10 cellular contexts compared by ENCODE assay signal in genomic region chr5:71922584-71923106, GRCh38.
DNase-seq lines count a peak whose midpoint lies in the region; ATAC-seq, FAIRE-seq and TF ChIP-seq lines count a peak whose summit lies in the region.
"Had no signal": no experiment of that assay in that cellular context is flagged by ENCODE, and none has a peak within 500 bp of the region (broad histone marks: within the 10 kb centered on the region; RNA-seq: fewer than 3 reads in every experiment).

No MANE protein-coding gene starts in this region.

- H4K91ac ChIP-seq in H1 (replicated peaks; ENCODE audit: insufficient read length, low read length): no peak overlapping the region

- H3K14ac ChIP-seq in H1 (ENCODE audit: insufficient read length): no peak overlapping the region

- H3K27me3 ChIP-seq in NT2/D1 (ENCODE audit: insufficient read depth, insufficient read length): no peaks in the 10 kb centered on the region
- H3K27me3 ChIP-seq in H1 (replicated peaks in 1 of 4; ENCODE audit: control insufficient read depth in 3 of 4, extremely low read depth in 1 of 4, insufficient read depth in 3 of 4, low read length in 3 of 4): no peaks in the 10 kb centered on the region
- H3K27me3 ChIP-seq: sigmoid colon had no signal

- no peak for TF ChIP-seq EP300 in H1 (IDR thresholded peaks at IDR 0.05; ENCODE audit: borderline replicate concordance in 1 of 2, low read depth in 2 of 2, low read length in 2 of 2)

- no peak overlapping the region for H3K4me3 ChIP-seq in NT2/D1 (ENCODE audit: insufficient read length, low read depth)
- H3K4me3 ChIP-seq in H1 (ENCODE audit: extremely low read depth in 1 of 4, insufficient read depth in 2 of 4, low read depth in 3 of 4, low read length in 4 of 4): no peak overlapping the region
- H3K4me3 ChIP-seq: sigmoid colon had no signal

- H2BK120ac ChIP-seq in H1 (replicated peaks; ENCODE audit: low read depth, low read length): no peak overlapping the region

- no peak overlapping the region for H3K27ac ChIP-seq in H1 (ENCODE audit: low read depth, low read length)

- no peak overlapping the region for H2BK20ac ChIP-seq in H1 (ENCODE audit: low read length)

- no peak overlapping the region for H3K56ac ChIP-seq in H1 (replicated peaks; ENCODE audit: insufficient read length, low read depth, low read length)

- H4K20me1 ChIP-seq in H1 (replicated peaks in 1 of 2; ENCODE audit: control insufficient read depth in 1 of 2, insufficient read depth in 2 of 2, low read length in 2 of 2): no peaks in the 10 kb centered on the region

- H2AFZ ChIP-seq in H1 (ENCODE audit: low read length): peak overlapping the region; percentile 70

- no peak for TF ChIP-seq POLR2A in H1 (IDR thresholded peaks at IDR 0.05; ENCODE audit: control extremely low read depth in 1 of 2, low read depth in 2 of 2, low read length in 2 of 2)

- no peaks in the 10 kb centered on the region for H3K79me1 ChIP-seq in H1 (ENCODE audit: low read depth, low read length)

- no peak overlapping the region for H3K18ac ChIP-seq in H1 (ENCODE audit: extremely low read depth, low read length)

- H3K9ac ChIP-seq in NT2/D1 (ENCODE audit: insufficient read length, low read depth) (no peak overlapping the region), H1 (replicated peaks in 1 of 4; ENCODE audit: extremely low read depth in 1 of 4, low read depth in 3 of 4, low read length in 3 of 4) (no peak overlapping the region)

- no peak overlapping the region for H2BK15ac ChIP-seq in H1 (ENCODE audit: low read length)

- POLR2A ChIA-PET in H1 (lab: Charles Lee; ENCODE audit: partially characterized antibody): no interaction called here

- CTCF ChIA-PET in H1 (lab: Charles Lee; ENCODE audit: partially characterized antibody): interaction anchor here (0.7 to 2.1 kb wide), 7 partner anchors 10 to 320 kb away, joined by 3 to 5 read pairs (median 4); no protein-coding TSS in a partner anchor

- H3K4me2 ChIP-seq in H1 (ENCODE audit: insufficient read depth in 1 of 2, low read depth in 2 of 2, low read length in 2 of 2): no peak overlapping the region

- H4K8ac ChIP-seq in H1 (ENCODE audit: extremely low read depth, insufficient read depth, low read length): no peak overlapping the region

- H3K23ac ChIP-seq in H1 (ENCODE audit: insufficient read length): no peak overlapping the region

- H2BK5ac ChIP-seq in H1 (ENCODE audit: low read depth, low read length): no peak overlapping the region

- no peak for ATAC-seq in GM19452 (IDR thresholded peaks at IDR 0.05; ENCODE audit: unreplicated experiment)

- peaks cover 11% of the 10 kb centered on the region for H3K9me3 ChIP-seq in NT2/D1 (ENCODE audit: insufficient read depth, low read length)
- H3K9me3 ChIP-seq in H1 (ENCODE audit: insufficient read depth in 2 of 2, low read depth in 1 of 2, low read length in 1 of 2): no peaks in the 10 kb centered on the region; a peak in 1 of 4 replicates
- H3K9me3 ChIP-seq: sigmoid colon had no signal

- no peak overlapping the region for H3K4ac ChIP-seq in H1 (replicated peaks; ENCODE audit: insufficient read length, low read depth, low read length)

- H2AK5ac ChIP-seq in H1 (ENCODE audit: low read depth, low read length): no peak overlapping the region

- H3K4me1 ChIP-seq in NT2/D1 (ENCODE audit: insufficient read depth, insufficient read length) (no peaks in the 10 kb centered on the region), H1 (replicated peaks in 1 of 4; ENCODE audit: control insufficient read depth in 3 of 4, insufficient read depth in 4 of 4, low read length in 3 of 4) (peaks cover 0 to 6% (median 2%) of the 10 kb centered on the region in 4 experiments; a peak in 2 of 7 replicates)

- H3K36me3 ChIP-seq in NT2/D1 (ENCODE audit: insufficient read depth, insufficient read length, low read length) (no peaks in the 10 kb centered on the region), H1 (ENCODE audit: control insufficient read depth in 2 of 4, insufficient read depth in 4 of 4, low read length in 3 of 4) (no peaks in the 10 kb centered on the region)
- H3K36me3 ChIP-seq: sigmoid colon had no signal

- H2BK12ac ChIP-seq in H1 (ENCODE audit: low read depth, low read length): no peak overlapping the region

- DNase-seq in EH (ENCODE audit: low read depth) (peak; percentile 80), NT2/D1 (ENCODE audit: low read depth, low spot score) (peak; percentile 75), H1 (ENCODE audit: low read depth in 1 of 2, low spot score in 2 of 2) (peak in 1 of 2 experiments; percentile 50), lung microvascular endothelial cell (ENCODE audit: low read depth in 2 of 2) (peak; percentile 83 to 94), COLO668 (lab: John Stamatoyannopoulos, UW; ENCODE audit: unreplicated experiment) (no peak), NK-92 (lab: John Stamatoyannopoulos, UW; ENCODE audit: unreplicated experiment) (no peak)
- no peak for DNase-seq in stimulated activated CD4-positive, alpha-beta T cell treated with anti-CD3 and anti-CD28 coated beads, Interleukin-1b, Interleukin-23, amount 100 ng/mL, for 48 hours
- DNase-seq: sigmoid colon, substantia nigra had no signal

- no peak for TF ChIP-seq RAD21 in H1 (IDR thresholded peaks at IDR 0.05 in 1 of 2, conservative IDR thresholded peaks at IDR 0.05 in 1 of 2; ENCODE audit: low read depth in 2 of 2, low read length in 2 of 2)

- no peaks in the 10 kb centered on the region for H3K79me2 ChIP-seq in H1 (ENCODE audit: control insufficient read depth in 1 of 2, insufficient read depth in 2 of 2, low read length in 2 of 2)

- H4K5ac ChIP-seq in H1 (ENCODE audit: insufficient read length, low read depth, low read length): no peak overlapping the region

- no peak for TF ChIP-seq CTCF in H1 (IDR thresholded peaks at IDR 0.05; ENCODE audit: control extremely low read depth in 1 of 3, insufficient read depth in 1 of 3, low read depth in 1 of 3, low read length in 3 of 3)

- FAIRE-seq in H1 (lab: Jason Lieb, UNC): no peak

- peaks cover 2% of the 10 kb centered on the region; the same call in 1 of the 2 replicates for H3K23me2 ChIP-seq in H1 (ENCODE audit: low read depth, low read length)

TF ChIP-seq in H1, 55 proteins besides CTCF, POLR2A, EP300 and RAD21:
- TF ChIP-seq NRF1 (IDR thresholded peaks at IDR 0.05; ENCODE audit: low read depth, low read length): no peak
- no peak for TF ChIP-seq SIRT6 (IDR thresholded peaks at IDR 0.05; ENCODE audit: low read length)
- no peak for TF ChIP-seq FOSL1 (IDR thresholded peaks at IDR 0.05; ENCODE audit: insufficient read depth, low read depth, low read length)
- no peak for TF ChIP-seq MAX (IDR thresholded peaks at IDR 0.05)
- no peak for TF ChIP-seq SP1 (IDR thresholded peaks at IDR 0.05; ENCODE audit: low read depth, low read length)
- TF ChIP-seq JUN (IDR thresholded peaks at IDR 0.05; ENCODE audit: low read depth, low read length): no peak
- no peak for TF ChIP-seq POU5F1 (IDR thresholded peaks at IDR 0.05; ENCODE audit: low read depth, low read length)
- no peak for TF ChIP-seq RNF2 (IDR thresholded peaks at IDR 0.05; ENCODE audit: borderline replicate concordance, low read depth, low read length, missing control alignments, poor library complexity, severe bottlenecking)
- TF ChIP-seq RFX5 (IDR thresholded peaks at IDR 0.05; ENCODE audit: borderline replicate concordance, low read depth, low read length): no peak
- TF ChIP-seq BACH1 (IDR thresholded peaks at IDR 0.05; ENCODE audit: low read length): no peak

Comparison
In these comparisons a context has a peak if more than half of its experiments do, and no peak if none do; other contexts are left out.
1. DNase-seq: peak in EH (single experiment), NT2/D1 (single experiment) and lung microvascular endothelial cell (2 of 2); none in COLO668 (single experiment), NK-92 (single experiment) and stimulated activated CD4-positive, alpha-beta T cell treated with anti-CD3 and anti-CD28 coated beads, Interleukin-1b, Interleukin-23, amount 100 ng/mL, for 48 hours (single experiment).